Comparison of ENCODE assay signal across 1 cellular context in the genomic region with DNA sequence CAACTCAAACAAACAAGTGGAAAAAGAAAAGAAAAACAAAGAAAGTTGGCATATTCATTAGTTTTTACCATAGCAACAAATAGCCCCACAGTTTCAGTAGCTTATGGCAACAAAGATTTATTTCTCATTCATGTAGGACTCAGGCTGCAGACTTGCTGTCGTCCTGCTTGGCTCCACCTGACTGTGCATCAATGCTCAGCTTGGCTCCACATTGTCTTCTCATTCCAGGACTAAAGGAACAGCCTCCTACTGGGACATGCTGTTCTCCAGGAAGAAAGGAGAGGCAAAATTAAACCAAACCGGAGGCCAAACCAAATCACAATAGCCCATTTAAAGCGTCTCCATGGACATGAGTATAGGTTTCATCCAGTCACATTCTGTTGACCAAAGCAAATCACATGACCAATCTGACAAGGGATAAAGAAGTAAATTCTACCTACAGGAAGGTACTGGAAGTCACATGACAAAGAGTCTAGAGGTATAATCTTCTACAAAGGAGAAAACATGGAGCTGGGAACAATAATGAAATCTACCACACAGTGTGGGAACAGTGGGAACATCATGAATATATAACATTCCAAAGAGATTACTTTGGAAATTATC.
TF ChIP-seq lines count a peak whose summit lies in the region.

No MANE protein-coding gene starts in this region.

TF ChIP-seq in H1, 55 proteins besides CTCF, POLR2A, EP300 and RAD21:
- TF ChIP-seq SIX5 (IDR thresholded peaks at IDR 0.05; ENCODE audit: low read depth, low read length) = no peak
- TF ChIP-seq JUND (IDR thresholded peaks at IDR 0.05; ENCODE audit: low read length) = no peak
- TF ChIP-seq NRF1 (IDR thresholded peaks at IDR 0.05; ENCODE audit: low read depth, low read length) = no peak
- TF ChIP-seq CEBPB (IDR thresholded peaks at IDR 0.05; ENCODE audit: low read depth, low read length) = no peak
- TF ChIP-seq SRF (IDR thresholded peaks at IDR 0.05; ENCODE audit: low read depth, low read length) = no peak
- no peak for TF ChIP-seq BACH1 (IDR thresholded peaks at IDR 0.05; ENCODE audit: low read length)
- no peak for TF ChIP-seq BRCA1 (IDR thresholded peaks at IDR 0.05; ENCODE audit: low read depth, low read length)
- no peak for TF ChIP-seq JUN (IDR thresholded peaks at IDR 0.05; ENCODE audit: low read depth, low read length)
- no peak for TF ChIP-seq GTF2F1 (IDR thresholded peaks at IDR 0.05; ENCODE audit: borderline replicate concordance, low read depth, low read length)
- no peak for TF ChIP-seq KDM4A (IDR thresholded peaks at IDR 0.05; ENCODE audit: low read depth, low read length, severe bottlenecking)
- no peak for TF ChIP-seq SUZ12 (IDR thresholded peaks at IDR 0.05; ENCODE audit: low read length)
- no peak for TF ChIP-seq TAF1 (IDR thresholded peaks at IDR 0.05; ENCODE audit: low read depth, low read length)
- no peak for TF ChIP-seq TAF7 (optimal IDR thresholded peaks at IDR 0.05; ENCODE audit: borderline replicate concordance, low read depth, low read length)
